In genomic region chr19:49150106-49150943, GRCh38 we compare ENCODE assay signal across 1 cellular context.
TF ChIP-seq lines count a peak whose summit lies in the region.

No MANE protein-coding gene starts in this region.

TF ChIP-seq in HEK293, 187 proteins besides CTCF, POLR2A, EP300 and RAD21 (continued from another document and continues in another):
- TF ChIP-seq ZNF488 (tag by site-specific recombination; IDR thresholded peaks at IDR 0.05), result no peak
- no peak for TF ChIP-seq ZNF529 (tag by site-specific recombination; IDR thresholded peaks at IDR 0.05; ENCODE audit: insufficient replicate concordance)
- TF ChIP-seq, protein P1, sequence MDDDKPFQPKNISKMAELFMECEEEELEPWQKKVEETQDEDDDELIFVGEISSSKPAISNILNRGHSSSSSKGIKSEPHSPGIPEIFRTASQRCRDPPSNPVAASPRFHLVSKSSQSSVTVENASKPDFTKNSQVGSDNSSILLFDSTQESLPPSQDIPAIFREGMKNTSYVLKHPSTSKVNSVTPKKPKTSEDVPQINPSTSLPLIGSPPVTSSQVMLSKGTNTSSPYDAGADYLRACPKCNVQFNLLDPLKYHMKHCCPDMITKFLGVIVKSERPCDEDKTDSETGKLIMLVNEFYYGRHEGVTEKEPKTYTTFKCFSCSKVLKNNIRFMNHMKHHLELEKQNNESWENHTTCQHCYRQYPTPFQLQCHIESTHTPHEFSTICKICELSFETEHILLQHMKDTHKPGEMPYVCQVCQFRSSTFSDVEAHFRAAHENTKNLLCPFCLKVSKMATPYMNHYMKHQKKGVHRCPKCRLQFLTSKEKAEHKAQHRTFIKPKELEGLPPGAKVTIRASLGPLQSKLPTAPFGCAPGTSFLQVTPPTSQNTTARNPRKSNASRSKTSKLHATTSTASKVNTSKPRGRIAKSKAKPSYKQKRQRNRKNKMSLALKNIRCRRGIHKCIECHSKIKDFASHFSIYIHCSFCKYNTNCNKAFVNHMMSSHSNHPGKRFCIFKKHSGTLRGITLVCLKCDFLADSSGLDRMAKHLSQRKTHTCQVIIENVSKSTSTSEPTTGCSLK (tag by site-specific recombination; IDR thresholded peaks at IDR 0.05), result no peak
- no peak for TF ChIP-seq ZFP41 (tag by site-specific recombination; IDR thresholded peaks at IDR 0.05; ENCODE audit: borderline replicate concordance)
- no peak for TF ChIP-seq ZNF549 (tag by site-specific recombination; IDR thresholded peaks at IDR 0.05)
- no peak for TF ChIP-seq ZNF514 (tag by site-specific recombination; IDR thresholded peaks at IDR 0.05)
- TF ChIP-seq ZNF335 (tag by site-specific recombination; conservative IDR thresholded peaks at IDR 0.05), result peak; percentile 86
- TF ChIP-seq RBAK (tag by site-specific recombination; IDR thresholded peaks at IDR 0.05), result no peak
- no peak for TF ChIP-seq ZNF571 (tag by site-specific recombination; IDR thresholded peaks at IDR 0.05)
- TF ChIP-seq ZNF18 (tag by site-specific recombination; IDR thresholded peaks at IDR 0.05), result no peak
- TF ChIP-seq KLF10 (tag by site-specific recombination; IDR thresholded peaks at IDR 0.05), result peak; percentile 46; the same call in 1 of the 2 replicates
- no peak for TF ChIP-seq ZNF292 (tag by site-specific recombination; IDR thresholded peaks at IDR 0.05; ENCODE audit: borderline replicate concordance, low read depth)
- no peak for TF ChIP-seq ZNF521 (tag by site-specific recombination; IDR thresholded peaks at IDR 0.05)
- no peak for TF ChIP-seq ZNF140 (tag by site-specific recombination; IDR thresholded peaks at IDR 0.05)
- TF ChIP-seq ZBTB8A (tag by site-specific recombination; IDR thresholded peaks at IDR 0.05), result peak; percentile 29; the same call in 1 of the 2 replicates
- TF ChIP-seq ZNF518A (tag by site-specific recombination; conservative IDR thresholded peaks at IDR 0.05; ENCODE audit: low read depth), result no peak
- TF ChIP-seq ZNF560 (tag by site-specific recombination; IDR thresholded peaks at IDR 0.05; ENCODE audit: borderline replicate concordance), result no peak
- TF ChIP-seq, protein P2, sequence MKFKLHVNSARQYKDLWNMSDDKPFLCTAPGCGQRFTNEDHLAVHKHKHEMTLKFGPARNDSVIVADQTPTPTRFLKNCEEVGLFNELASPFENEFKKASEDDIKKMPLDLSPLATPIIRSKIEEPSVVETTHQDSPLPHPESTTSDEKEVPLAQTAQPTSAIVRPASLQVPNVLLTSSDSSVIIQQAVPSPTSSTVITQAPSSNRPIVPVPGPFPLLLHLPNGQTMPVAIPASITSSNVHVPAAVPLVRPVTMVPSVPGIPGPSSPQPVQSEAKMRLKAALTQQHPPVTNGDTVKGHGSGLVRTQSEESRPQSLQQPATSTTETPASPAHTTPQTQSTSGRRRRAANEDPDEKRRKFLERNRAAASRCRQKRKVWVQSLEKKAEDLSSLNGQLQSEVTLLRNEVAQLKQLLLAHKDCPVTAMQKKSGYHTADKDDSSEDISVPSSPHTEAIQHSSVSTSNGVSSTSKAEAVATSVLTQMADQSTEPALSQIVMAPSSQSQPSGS (tag by site-specific recombination; IDR thresholded peaks at IDR 0.05; ENCODE audit: low read depth), result 0 out of 2 replicates have a peak, but pooled peaks have one; percentile 17
- TF ChIP-seq ZBTB11 (tag by site-specific recombination; conservative IDR thresholded peaks at IDR 0.05; ENCODE audit: low read depth), result peak; percentile 16
- TF ChIP-seq, protein P3, sequence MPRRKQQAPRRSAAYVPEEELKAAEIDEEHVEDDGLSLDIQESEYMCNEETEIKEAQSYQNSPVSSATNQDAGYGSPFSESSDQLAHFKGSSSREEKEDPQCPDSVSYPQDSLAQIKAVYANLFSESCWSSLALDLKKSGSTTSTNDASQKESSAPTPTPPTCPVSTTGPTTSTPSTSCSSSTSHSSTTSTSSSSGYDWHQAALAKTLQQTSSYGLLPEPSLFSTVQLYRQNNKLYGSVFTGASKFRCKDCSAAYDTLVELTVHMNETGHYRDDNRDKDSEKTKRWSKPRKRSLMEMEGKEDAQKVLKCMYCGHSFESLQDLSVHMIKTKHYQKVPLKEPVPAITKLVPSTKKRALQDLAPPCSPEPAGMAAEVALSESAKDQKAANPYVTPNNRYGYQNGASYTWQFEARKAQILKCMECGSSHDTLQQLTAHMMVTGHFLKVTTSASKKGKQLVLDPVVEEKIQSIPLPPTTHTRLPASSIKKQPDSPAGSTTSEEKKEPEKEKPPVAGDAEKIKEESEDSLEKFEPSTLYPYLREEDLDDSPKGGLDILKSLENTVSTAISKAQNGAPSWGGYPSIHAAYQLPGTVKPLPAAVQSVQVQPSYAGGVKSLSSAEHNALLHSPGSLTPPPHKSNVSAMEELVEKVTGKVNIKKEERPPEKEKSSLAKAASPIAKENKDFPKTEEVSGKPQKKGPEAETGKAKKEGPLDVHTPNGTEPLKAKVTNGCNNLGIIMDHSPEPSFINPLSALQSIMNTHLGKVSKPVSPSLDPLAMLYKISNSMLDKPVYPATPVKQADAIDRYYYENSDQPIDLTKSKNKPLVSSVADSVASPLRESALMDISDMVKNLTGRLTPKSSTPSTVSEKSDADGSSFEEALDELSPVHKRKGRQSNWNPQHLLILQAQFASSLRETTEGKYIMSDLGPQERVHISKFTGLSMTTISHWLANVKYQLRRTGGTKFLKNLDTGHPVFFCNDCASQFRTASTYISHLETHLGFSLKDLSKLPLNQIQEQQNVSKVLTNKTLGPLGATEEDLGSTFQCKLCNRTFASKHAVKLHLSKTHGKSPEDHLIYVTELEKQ (tag by site-specific recombination; IDR thresholded peaks at IDR 0.05; ENCODE audit: borderline replicate concordance), result no peak
- TF ChIP-seq ZNF24 (tag by site-specific recombination; IDR thresholded peaks at IDR 0.05), result no peak
- no peak for TF ChIP-seq ZNF354C (tag by site-specific recombination; IDR thresholded peaks at IDR 0.05; ENCODE audit: borderline replicate concordance, low read depth)
- TF ChIP-seq ZNF350 (tag by site-specific recombination; IDR thresholded peaks at IDR 0.05), result no peak
- no peak for TF ChIP-seq ZNF645 (tag by site-specific recombination; IDR thresholded peaks at IDR 0.05)
- TF ChIP-seq, protein P4, sequence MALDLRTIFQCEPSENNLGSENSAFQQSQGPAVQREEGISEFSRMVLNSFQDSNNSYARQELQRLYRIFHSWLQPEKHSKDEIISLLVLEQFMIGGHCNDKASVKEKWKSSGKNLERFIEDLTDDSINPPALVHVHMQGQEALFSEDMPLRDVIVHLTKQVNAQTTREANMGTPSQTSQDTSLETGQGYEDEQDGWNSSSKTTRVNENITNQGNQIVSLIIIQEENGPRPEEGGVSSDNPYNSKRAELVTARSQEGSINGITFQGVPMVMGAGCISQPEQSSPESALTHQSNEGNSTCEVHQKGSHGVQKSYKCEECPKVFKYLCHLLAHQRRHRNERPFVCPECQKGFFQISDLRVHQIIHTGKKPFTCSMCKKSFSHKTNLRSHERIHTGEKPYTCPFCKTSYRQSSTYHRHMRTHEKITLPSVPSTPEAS (tag by site-specific recombination; IDR thresholded peaks at IDR 0.05), result no peak
- TF ChIP-seq HOXD13 (CRISPR knock-in tag; IDR thresholded peaks at IDR 0.05; ENCODE audit: borderline replicate concordance), result no peak
- TF ChIP-seq, protein P5, sequence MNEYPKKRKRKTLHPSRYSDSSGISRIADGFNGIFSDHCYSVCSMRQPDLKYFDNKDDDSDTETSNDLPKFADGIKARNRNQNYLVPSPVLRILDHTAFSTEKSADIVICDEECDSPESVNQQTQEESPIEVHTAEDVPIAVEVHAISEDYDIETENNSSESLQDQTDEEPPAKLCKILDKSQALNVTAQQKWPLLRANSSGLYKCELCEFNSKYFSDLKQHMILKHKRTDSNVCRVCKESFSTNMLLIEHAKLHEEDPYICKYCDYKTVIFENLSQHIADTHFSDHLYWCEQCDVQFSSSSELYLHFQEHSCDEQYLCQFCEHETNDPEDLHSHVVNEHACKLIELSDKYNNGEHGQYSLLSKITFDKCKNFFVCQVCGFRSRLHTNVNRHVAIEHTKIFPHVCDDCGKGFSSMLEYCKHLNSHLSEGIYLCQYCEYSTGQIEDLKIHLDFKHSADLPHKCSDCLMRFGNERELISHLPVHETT (tag by site-specific recombination; IDR thresholded peaks at IDR 0.05), result no peak; the same call in 1 of the 2 replicates
- TF ChIP-seq ZNF133 (tag by site-specific recombination; IDR thresholded peaks at IDR 0.05), result no peak
